17 cellular contexts compared by ENCODE assay signal in genomic region chr19:35119091-35119490, GRCh38. TPM values are rescaled to one million over a fixed set of nuclear protein-coding genes. Genes with fewer than 3 reads are reported as not detected.
A peak's percentile ranks its signal among the peaks of the same experiment; 100 is the strongest.
DNase-seq lines count a peak whose midpoint lies in the region; ATAC-seq, FAIRE-seq and TF ChIP-seq lines count a peak whose summit lies in the region.
"Had no signal": no experiment of that assay in that cellular context is flagged by ENCODE, and none has a peak within 500 bp of the region (broad histone marks: within the 10 kb centered on the region; RNA-seq: fewer than 3 reads in every experiment).

No MANE protein-coding gene starts in this region.

- intact Hi-C loops in PC-3 (cut with micrococcal nuclease) (no loop called here), gastrocnemius medialis (cut with DNase I; ENCODE audit: low total_unique reads) (no loop called here)

- no peak overlapping the region for H2BK120ac ChIP-seq in H1 (replicated peaks; ENCODE audit: low read depth, low read length)

- no peak for ATAC-seq in PC-3
- ATAC-seq in gastrocnemius medialis = no peak
- ATAC-seq: stimulated activated memory B cell treated with anti-CD40 and anti-IgM and Interleukin-4, amounts not matched to agents 10 μg/mL and 1 μg/mL and 100 μg/mL, for 72 hours had no signal

- no peaks in the 10 kb centered on the region for H3K9me2 ChIP-seq in PC-3 (replicated peaks; ENCODE audit: low read length)

- H3K27me3 ChIP-seq in PC-3 (ENCODE audit: low read length) (no peaks in the 10 kb centered on the region), H1 (replicated peaks in 1 of 4; ENCODE audit: control insufficient read depth in 3 of 4, extremely low read depth in 1 of 4, insufficient read depth in 3 of 4, low read length in 3 of 4) (peaks cover 0 to 2% (median 0%) of the 10 kb centered on the region in 4 experiments; a peak in 1 of 7 replicates), gastrocnemius medialis (no peaks in the 10 kb centered on the region)

- 0 out of 2 replicates have a peak overlapping the region, but pooled peaks have one; percentile 61 for H2BK15ac ChIP-seq in H1 (ENCODE audit: low read length)

- H2AFZ ChIP-seq in PC-3 (ENCODE audit: low read length) (no peak overlapping the region), H1 (ENCODE audit: low read length) (no peak overlapping the region)

- in situ Hi-C loops in gastrocnemius medialis (cut with MboI; ENCODE audit: low sequenced_read_pairs in 4 of 4) = no loop called here

- TF ChIP-seq CTCF in PC-3 (conservative IDR thresholded peaks at IDR 0.05; ENCODE audit: low read depth, low read length) (no peak), H1 (IDR thresholded peaks at IDR 0.05; ENCODE audit: control extremely low read depth in 1 of 3, insufficient read depth in 1 of 3, low read depth in 1 of 3, low read length in 3 of 3) (no peak), gastrocnemius medialis (IDR thresholded peaks at IDR 0.05 in 4 of 5, conservative IDR thresholded peaks at IDR 0.05 in 1 of 5) (no peak), coronary artery (IDR thresholded peaks at IDR 0.05) (no peak)

- TF ChIP-seq POLR2A in H1 (IDR thresholded peaks at IDR 0.05; ENCODE audit: control extremely low read depth in 1 of 2, low read depth in 2 of 2, low read length in 2 of 2) (no peak), gastrocnemius medialis (IDR thresholded peaks at IDR 0.05) (no peak)

- 81% methylated on average over 14 of the region's 14 CpGs; no CpG with 5 or more reads in 1 of the 2 experiments for WGBS in H1 (ENCODE audit: extremely low coverage in 1 of 2, insufficient coverage in 1 of 2, insufficient read length in 1 of 2, insufficient replicate concordance in 2 of 2, low coverage in 1 of 2, low lambda C conversion rate in 2 of 2, missing lambda C conversion rate in 1 of 2), 2 experiments

- POLR2A ChIA-PET in PC-3 (lab: Charles Lee; ENCODE audit: unreplicated experiment) = no interaction called here
- POLR2A ChIA-PET in H1 (lab: Charles Lee; ENCODE audit: partially characterized antibody) = interaction anchor here (0.6 to 2.6 kb wide), 6 partner anchors 9 to 63 kb away, joined by 3 to 9 read pairs (median 5); partner anchors contain the start of gene LGI4

- H3K4me2 ChIP-seq in PC-3 (ENCODE audit: low read length) (no peak overlapping the region), H1 (ENCODE audit: insufficient read depth in 1 of 2, low read depth in 2 of 2, low read length in 2 of 2) (no peak overlapping the region)

- H3K56ac ChIP-seq in H1 (replicated peaks; ENCODE audit: insufficient read length, low read depth, low read length) = no peak overlapping the region

- H3K27ac ChIP-seq in PC-3 (ENCODE audit: low read length) (peak overlapping the region; percentile 99), H1 (ENCODE audit: low read depth, low read length) (no peak overlapping the region), gastrocnemius medialis (peak overlapping the region in 3 of 4 donors; percentile 7 to 93 (median 75)), coronary artery (peak overlapping the region in 1 of 2 donors; percentile 45)

- H4K20me1 ChIP-seq in PC-3 (ENCODE audit: low read length) (no peaks in the 10 kb centered on the region), H1 (replicated peaks in 1 of 2; ENCODE audit: control insufficient read depth in 1 of 2, insufficient read depth in 2 of 2, low read length in 2 of 2) (no peaks in the 10 kb centered on the region)

- H2BK5ac ChIP-seq in H1 (ENCODE audit: low read depth, low read length) = no peak overlapping the region

- no peaks in the 10 kb centered on the region for H3K23me2 ChIP-seq in H1 (ENCODE audit: low read depth, low read length)

- H3K23ac ChIP-seq in H1 (ENCODE audit: insufficient read length) = no peak overlapping the region

- no peak overlapping the region for H2AK5ac ChIP-seq in H1 (ENCODE audit: low read depth, low read length)

- no peak overlapping the region for H3K14ac ChIP-seq in H1 (ENCODE audit: insufficient read length)

- no peak overlapping the region for H4K5ac ChIP-seq in H1 (ENCODE audit: insufficient read length, low read depth, low read length)

- peaks cover 23% of the 10 kb centered on the region for H3K79me2 ChIP-seq in PC-3 (ENCODE audit: low read length)
- no peaks in the 10 kb centered on the region for H3K79me2 ChIP-seq in H1 (ENCODE audit: control insufficient read depth in 1 of 2, insufficient read depth in 2 of 2, low read length in 2 of 2)

- no peaks in the 10 kb centered on the region for H3F3A ChIP-seq in PC-3 (ENCODE audit: low read length, unreplicated experiment)

- peak overlapping the region; percentile 90; the same call in 1 of the 2 replicates for H2BK12ac ChIP-seq in H1 (ENCODE audit: low read depth, low read length)

- no peak for TF ChIP-seq RAD21 in H1 (IDR thresholded peaks at IDR 0.05 in 1 of 2, conservative IDR thresholded peaks at IDR 0.05 in 1 of 2; ENCODE audit: low read depth in 2 of 2, low read length in 2 of 2)

- no peak for FAIRE-seq in H1 (lab: Jason Lieb, UNC)
- FAIRE-seq: islet of Langerhans had no signal

- H3K9ac ChIP-seq in PC-3 (ENCODE audit: low read length) (no peak overlapping the region), H1 (replicated peaks in 1 of 4; ENCODE audit: extremely low read depth in 1 of 4, low read depth in 3 of 4, low read length in 3 of 4) (no peak overlapping the region)

- H3K36me3 ChIP-seq in PC-3 (ENCODE audit: low read depth, low read length) (peaks cover 3% of the 10 kb centered on the region; the same call in 1 of the 2 replicates), H1 (ENCODE audit: control insufficient read depth in 2 of 4, insufficient read depth in 4 of 4, low read length in 3 of 4) (no peaks in the 10 kb centered on the region), gastrocnemius medialis (no peaks in the 10 kb centered on the region)

- no peak for TF ChIP-seq EP300 in H1 (IDR thresholded peaks at IDR 0.05; ENCODE audit: borderline replicate concordance in 1 of 2, low read depth in 2 of 2, low read length in 2 of 2)

- no peaks in the 10 kb centered on the region for H3K9me3 ChIP-seq in PC-3 (ENCODE audit: low read length)
- no peaks in the 10 kb centered on the region for H3K9me3 ChIP-seq in H1 (ENCODE audit: insufficient read depth in 2 of 2, low read depth in 1 of 2, low read length in 1 of 2)
- no peaks in the 10 kb centered on the region for H3K9me3 ChIP-seq in gastrocnemius medialis

- H3K4me3 ChIP-seq in PC-3 (ENCODE audit: low read length) (no peak overlapping the region), H1 (ENCODE audit: extremely low read depth in 1 of 4, insufficient read depth in 2 of 4, low read depth in 3 of 4, low read length in 4 of 4) (no peak overlapping the region), gastrocnemius medialis (no peak overlapping the region), coronary artery (no peak overlapping the region)

- H3K4ac ChIP-seq in H1 (replicated peaks; ENCODE audit: insufficient read length, low read depth, low read length) = no peak overlapping the region

- BruUV-seq in PC-3 (replicated peaks; lab: Mats Ljungman, UMichigan) = no TSS peak

- peak overlapping the region; percentile 59; the same call in 1 of the 2 replicates for H4K8ac ChIP-seq in H1 (ENCODE audit: extremely low read depth, insufficient read depth, low read length)

- CTCF ChIA-PET in PC-3 (lab: Charles Lee) = no interaction called here
- CTCF ChIA-PET in H1 (lab: Charles Lee; ENCODE audit: partially characterized antibody) = interaction anchor here (1.1 to 6.9 kb wide), 7 partner anchors 19 to 156 kb away, joined by 3 to 154 read pairs (median 4); partner anchors contain the start of genes FXYD1, FXYD7 and LGI4

- 0 out of 2 replicates have a peak overlapping the region, but pooled peaks have one; percentile 75 for H2BK20ac ChIP-seq in H1 (ENCODE audit: low read length)

- H3K4me1 ChIP-seq in PC-3 (ENCODE audit: insufficient read depth, low read length) = peaks cover 79% of the 10 kb centered on the region
- H3K4me1 ChIP-seq in H1 (replicated peaks in 1 of 4; ENCODE audit: control insufficient read depth in 3 of 4, insufficient read depth in 4 of 4, low read length in 3 of 4) = peaks cover 3 to 26% (median 17%) of the 10 kb centered on the region in 4 experiments
- peaks cover 19 to 35% of the 10 kb centered on the region in 2 donors for H3K4me1 ChIP-seq in gastrocnemius medialis

- peak overlapping the region; percentile 1; the same call in 1 of the 2 replicates for H3K18ac ChIP-seq in H1 (ENCODE audit: extremely low read depth, low read length)

- DNase-seq in PC-3 (no peak), H1 (ENCODE audit: low read depth in 1 of 2, low spot score in 2 of 2) (no peak), gastrocnemius medialis (no peak), HuH-7 (ENCODE audit: low spot score) (no peak), coronary artery (ENCODE audit: low spot score) (no peak), GM03348 (ENCODE audit: low spot score) (no peak)
- DNase-seq: activated CD4-positive, alpha-beta T cell treated with anti-CD3 and anti-CD28 coated beads for 48 hours; AML-193; amygdala; foreskin melanocyte; naive B cell; NCI-H1048; retina; stimulated activated CD4-positive, alpha-beta T cell treated with anti-CD3 and anti-CD28 coated beads, Interleukin-4, amount 100 ng/mL, for 1 hour; T-helper 1 cell had no signal

- H3K79me1 ChIP-seq in H1 (ENCODE audit: low read depth, low read length) = no peaks in the 10 kb centered on the region

- peak overlapping the region; percentile 56 for H4K91ac ChIP-seq in H1 (replicated peaks; ENCODE audit: insufficient read length, low read length)

RNA-seq across cellular contexts. Expression of gene FXYD3, which starts 3.5 kb away (rescaled TPM):
- total RNA-seq in PC-3 (2014; rRNA removed) = 48.7 and 61.6 TPM in 2 replicates
- total RNA-seq in H1 (2021; fragmentation: NEBNext Ultra II Directional; extraction: Animal tissue kit (Norgen Biotek cat#: 25700)) = 0.86 TPM in 1 of 2 replicates, not detected in the other
- 0.09 and 0.33 TPM in 2 replicates for polyA plus RNA-seq in H1 (2011; rRNA removed)
- 0.22 TPM for polyA plus RNA-seq in H1 (2011; cell fraction: cytosol; rRNA removed)
- 0.66 TPM for polyA plus RNA-seq in H1 (2011; cell fraction: nucleus; rRNA removed)
- 0.41 to 0.76 TPM (median 0.57 TPM) in 3 of 4 replicates, not detected in the other for polyA plus RNA-seq in H1 (2012, experiment 1 of 2)
- polyA plus RNA-seq in H1 (2012, experiment 2 of 2) = not detected
- polyA plus RNA-seq in H1 (2013, experiment 1 of 2) = 0.10 TPM
- 0.37 TPM for polyA plus RNA-seq in H1 (2013, experiment 2 of 2)
- 1.5 TPM in 1 of 2 replicates, not detected in the other for polyA minus RNA-seq in H1 (2011; rRNA and poly(A)+ RNA removed)
- not detected for polyA minus RNA-seq in H1 (2011; cell fraction: cytosol; rRNA and poly(A)+ RNA removed)
- not detected for polyA minus RNA-seq in H1 (2011; cell fraction: nucleus; rRNA and poly(A)+ RNA removed)
- total RNA-seq in gastrocnemius medialis = 10 to 100 TPM in 1 of 4 donors, under 1 TPM in 1, not detected in 2; 0.26 to 13.4 TPM

RNA-seq across cellular contexts. Expression of gene LGI4, which starts 15.8 kb away (rescaled TPM):
- total RNA-seq in PC-3 (2014; rRNA removed) (0.22 TPM in 1 of 2 replicates, not detected in the other), gastrocnemius medialis (10 to 100 TPM; 16.1 to 31.5 (median 27.2) TPM)
- 2.0 and 2.9 TPM in 2 replicates for total RNA-seq in H1 (2021; fragmentation: NEBNext Ultra II Directional; extraction: Animal tissue kit (Norgen Biotek cat#: 25700))
- polyA plus RNA-seq in H1 (2011; rRNA removed) = 8.2 and 9.4 TPM in 2 replicates
- polyA plus RNA-seq in H1 (2011; cell fraction: cytosol; rRNA removed) = 9.4 TPM
- 32.9 TPM for polyA plus RNA-seq in H1 (2011; cell fraction: nucleus; rRNA removed)
- 5.6 to 9.8 TPM (median 8.1 TPM) in 4 replicates for polyA plus RNA-seq in H1 (2012, experiment 1 of 2)
- polyA plus RNA-seq in H1 (2012, experiment 2 of 2) = 2.6 TPM
- 2.1 TPM for polyA plus RNA-seq in H1 (2013, experiment 1 of 2)
- 2.1 TPM for polyA plus RNA-seq in H1 (2013, experiment 2 of 2)
- 0.88 and 2.1 TPM in 2 replicates for polyA minus RNA-seq in H1 (2011; rRNA and poly(A)+ RNA removed)
- 0.66 TPM for polyA minus RNA-seq in H1 (2011; cell fraction: cytosol; rRNA and poly(A)+ RNA removed)
- 4.2 TPM for polyA minus RNA-seq in H1 (2011; cell fraction: nucleus; rRNA and poly(A)+ RNA removed)

RNA-seq across cellular contexts. Expression of gene FXYD1, which starts 19.5 kb away (rescaled TPM):
- total RNA-seq in PC-3 (2014; rRNA removed) (not detected in 2 replicates), gastrocnemius medialis (100 to 1,000 TPM; 215 to 235 (median 225) TPM)
- total RNA-seq in H1 (2021; fragmentation: NEBNext Ultra II Directional; extraction: Animal tissue kit (Norgen Biotek cat#: 25700)) = 8.1 and 10.3 TPM in 2 replicates
- 1.6 and 3.3 TPM in 2 replicates for polyA plus RNA-seq in H1 (2011; rRNA removed)
- polyA plus RNA-seq in H1 (2011; cell fraction: cytosol; rRNA removed) = 2.7 TPM
- polyA plus RNA-seq in H1 (2011; cell fraction: nucleus; rRNA removed) = 6.7 TPM
- polyA plus RNA-seq in H1 (2012, experiment 1 of 2) = 7.4 to 19.9 TPM (median 15.6 TPM) in 4 replicates
- polyA plus RNA-seq in H1 (2012, experiment 2 of 2) = 4.1 TPM
- 10.4 TPM for polyA plus RNA-seq in H1 (2013, experiment 1 of 2)
- 10.3 TPM for polyA plus RNA-seq in H1 (2013, experiment 2 of 2)
- 0.49 and 0.69 TPM in 2 replicates for polyA minus RNA-seq in H1 (2011; rRNA and poly(A)+ RNA removed)
- 2.1 TPM for polyA minus RNA-seq in H1 (2011; cell fraction: cytosol; rRNA and poly(A)+ RNA removed)
- 4.1 TPM for polyA minus RNA-seq in H1 (2011; cell fraction: nucleus; rRNA and poly(A)+ RNA removed)

RNA-seq across cellular contexts. Expression of gene FXYD7, which starts 24.0 kb away (rescaled TPM):
- total RNA-seq in PC-3 (2014; rRNA removed) = not detected in 2 replicates
- total RNA-seq in H1 (2021; fragmentation: NEBNext Ultra II Directional; extraction: Animal tissue kit (Norgen Biotek cat#: 25700)) = 14.3 and 15.4 TPM in 2 replicates
- polyA plus RNA-seq in H1 (2011; rRNA removed) = 12.1 and 17.5 TPM in 2 replicates
- 9.0 TPM for polyA plus RNA-seq in H1 (2011; cell fraction: cytosol; rRNA removed)
- polyA plus RNA-seq in H1 (2011; cell fraction: nucleus; rRNA removed) = 18.6 TPM
- polyA plus RNA-seq in H1 (2012, experiment 1 of 2) = 20.2 to 24.4 TPM (median 21.9 TPM) in 4 replicates
- 20.8 TPM for polyA plus RNA-seq in H1 (2012, experiment 2 of 2)
- 22.7 TPM for polyA plus RNA-seq in H1 (2013, experiment 1 of 2)
- 23.8 TPM for polyA plus RNA-seq in H1 (2013, experiment 2 of 2)
- polyA minus RNA-seq in H1 (2011; rRNA and poly(A)+ RNA removed) = 2.2 and 3.6 TPM in 2 replicates
- polyA minus RNA-seq in H1 (2011; cell fraction: cytosol; rRNA and poly(A)+ RNA removed) = 1.5 TPM
- 3.2 TPM for polyA minus RNA-seq in H1 (2011; cell fraction: nucleus; rRNA and poly(A)+ RNA removed)
- under 1 TPM in 1 of 4 donors, not detected in 3; 0.40 TPM for total RNA-seq in gastrocnemius medialis

RNA-seq across cellular contexts. Expression of gene FXYD5, which starts 35.4 kb away (rescaled TPM):
- total RNA-seq in PC-3 (2014; rRNA removed) (114 and 123 TPM in 2 replicates), gastrocnemius medialis (10 to 100 TPM in 3 of 4 donors, 1 to 10 TPM in 1; 5.2 to 23.3 (median 14.3) TPM)
- total RNA-seq in H1 (2021; fragmentation: NEBNext Ultra II Directional; extraction: Animal tissue kit (Norgen Biotek cat#: 25700)) = 99.0 and 104 TPM in 2 replicates
- polyA plus RNA-seq in H1 (2011; rRNA removed) = 167 and 191 TPM in 2 replicates
- polyA plus RNA-seq in H1 (2011; cell fraction: cytosol; rRNA removed) = 117 TPM
- polyA plus RNA-seq in H1 (2011; cell fraction: nucleus; rRNA removed) = 131 TPM
- 113 to 185 TPM (median 177 TPM) in 4 replicates for polyA plus RNA-seq in H1 (2012, experiment 1 of 2)
- polyA plus RNA-seq in H1 (2012, experiment 2 of 2) = 175 TPM
- 277 TPM for polyA plus RNA-seq in H1 (2013, experiment 1 of 2)
- polyA plus RNA-seq in H1 (2013, experiment 2 of 2) = 347 TPM
- polyA minus RNA-seq in H1 (2011; rRNA and poly(A)+ RNA removed) = 89.3 and 107 TPM in 2 replicates
- 89.5 TPM for polyA minus RNA-seq in H1 (2011; cell fraction: cytosol; rRNA and poly(A)+ RNA removed)
- 51.4 TPM for polyA minus RNA-seq in H1 (2011; cell fraction: nucleus; rRNA and poly(A)+ RNA removed)

Comparison
In these comparisons a context has a peak if more than half of its experiments do, and no peak if none do; other contexts are left out.
1. RNA of gene FXYD1, which starts 19.5 kb away (total RNA-seq): 215 to 235 TPM in gastrocnemius medialis; 8.1 to 10.3 TPM in H1 and not detected in PC-3; every median in the first group is over 10 times any median in the second.